21 cellular contexts compared by ENCODE assay signal in genomic region chr6:153084393-153084792, GRCh38. TPM values are rescaled to one million over a fixed set of nuclear protein-coding genes. Genes with fewer than 3 reads are reported as not detected.
DNase-seq lines count a peak whose midpoint lies in the region; ATAC-seq, FAIRE-seq and TF ChIP-seq lines count a peak whose summit lies in the region.
"Had no signal": no experiment of that assay in that cellular context is flagged by ENCODE, and none has a peak within 500 bp of the region (broad histone marks: within the 10 kb centered on the region; RNA-seq: fewer than 3 reads in every experiment).

No MANE protein-coding gene starts in this region.

- DNase-seq in AG08396 (ENCODE audit: low spot score) = peak; percentile 27
- DNase-seq in HT1080 (ENCODE audit: low read depth) = peak; percentile 31
- DNase-seq in GM12878 (ENCODE audit: low read depth, low spot score) = no peak
- DNase-seq in kidney tubule cell (ENCODE audit: low spot score) = peak; percentile 21
- DNase-seq in GM12892 (ENCODE audit: insufficient read length) = no peak
- no peak for DNase-seq in NOMO-1 treated with dmso at 0.1 percent for 144 hours (lab: John Stamatoyannopoulos, UW; ENCODE audit: unreplicated experiment)
- no peak for DNase-seq in activated naive CD4-positive, alpha-beta T cell treated with anti-CD3 and anti-CD28 coated beads, Interleukin-2, amount 50 U/mL, for 72 hours (ENCODE audit: low spot score in 2 of 2)
- DNase-seq: activated CD4-positive, alpha-beta T cell treated with anti-CD3 and anti-CD28 coated beads, Interleukin-2, amount 50 U/mL, for 48 hours; activated naive CD8-positive, alpha-beta T cell treated with anti-CD3 and anti-CD28 coated beads, Interleukin-2, amount 50 U/mL, for 24 hours; DMS153; Kasumi-1; left colon; NCI-H187 treated with DMSO at 0.1 percent for 48 hours; NCI-H510A had no signal

- H3K27ac ChIP-seq in GM12878 (ENCODE audit: control insufficient read depth, insufficient read depth) = no peak overlapping the region
- H3K27ac ChIP-seq: BLaER1 treated with 17β-estradiol and CSF1 and Interleukin-3, amounts not matched to agents 10 nM and 100 nM; hepatocyte; vagina had no signal

- SMC1A ChIA-PET in GM12878 (lab: Charles Lee; ENCODE audit: uncharacterized antibody, unreplicated experiment) = interaction anchor here (1.2 to 2.2 kb wide), 6 partner anchors 9 to 228 kb away, joined by 3 to 10 read pairs (median 4); no protein-coding TSS in a partner anchor

- in situ Hi-C loops in GM12878 (cut with MboI) = no loop called here

- TF ChIP-seq CTCF in GM12878 (IDR thresholded peaks at IDR 0.05 in 2 of 3, conservative IDR thresholded peaks at IDR 0.05 in 1 of 3; ENCODE audit: control insufficient read depth in 2 of 3, extremely low read depth in 1 of 3, insufficient read depth in 1 of 3, low read depth in 3 of 3, low read length in 3 of 3) = peak in 1 of 3 experiments; percentile 3; a peak in 1 of 6 replicates

- no TSS peak for BruUV-seq in GM12878 (replicated peaks; lab: Mats Ljungman, UMichigan)

- TF ChIP-seq EP300 in GM12878 (IDR thresholded peaks at IDR 0.05; ENCODE audit: borderline replicate concordance in 1 of 2, control insufficient read depth in 1 of 2, low read depth in 2 of 2, low read length in 2 of 2) = no peak

- no peak overlapping the region for H3K9ac ChIP-seq in GM12878 (ENCODE audit: control insufficient read depth, insufficient read depth, low read length)
- H3K9ac ChIP-seq: BLaER1 treated with 17β-estradiol and CSF1 and Interleukin-3, amounts not matched to agents 10 nM and 100 nM had no signal

- no peak overlapping the region for H2AFZ ChIP-seq in GM12878 (ENCODE audit: control insufficient read depth, low read depth, low read length)
- H2AFZ ChIP-seq: hepatocyte had no signal

- no peaks in the 10 kb centered on the region for H3K36me3 Mint-ChIP-seq in activated naive CD4-positive, alpha-beta T cell treated with anti-CD3 and anti-CD28 coated beads, Interleukin-2, amount 50 U/mL, for 72 hours

- intact Hi-C loops in GM12878 (cut with micrococcal nuclease; ENCODE audit: unreplicated experiment) = no loop called here

- H4K20me1 ChIP-seq in GM12878 (ENCODE audit: control insufficient read depth, insufficient read depth) = no peaks in the 10 kb centered on the region
- H4K20me1 ChIP-seq: BLaER1 treated with 17β-estradiol and CSF1 and Interleukin-3, amounts not matched to agents 10 nM and 100 nM had no signal

- WGBS in GM12878 (ENCODE audit: insufficient coverage, insufficient replicate concordance, low lambda C conversion rate, missing lambda C conversion rate) = 38% methylated on average over 3 of the region's 3 CpGs

- no peak overlapping the region for H3K4me2 ChIP-seq in GM12878 (ENCODE audit: control insufficient read depth, insufficient read depth)
- H3K4me2 ChIP-seq: hepatocyte had no signal

- no peaks in the 10 kb centered on the region for H3K9me3 ChIP-seq in GM12878 (replicated peaks; ENCODE audit: control insufficient read depth, insufficient read depth, low read length)
- H3K9me3 ChIP-seq: BLaER1 treated with 17β-estradiol and CSF1 and Interleukin-3, amounts not matched to agents 10 nM and 100 nM; vagina had no signal

- RAD21 ChIA-PET in GM12878 (lab: Charles Lee; ENCODE audit: unreplicated experiment) = interaction anchor here (0.9 kb wide), 1 partner anchor 226 kb away, joined by 3 read pairs; no protein-coding TSS in a partner anchor

- no peaks in the 10 kb centered on the region for H3K27me3 ChIP-seq in GM12878 (replicated peaks in 1 of 2; ENCODE audit: control insufficient read depth in 2 of 2, insufficient read depth in 2 of 2, low read length in 1 of 2)
- H3K27me3 ChIP-seq: BLaER1 treated with 17β-estradiol and CSF1 and Interleukin-3, amounts not matched to agents 10 nM and 100 nM; hepatocyte; vagina had no signal

- H3K27ac Mint-ChIP-seq in activated naive CD4-positive, alpha-beta T cell treated with anti-CD3 and anti-CD28 coated beads, Interleukin-2, amount 50 U/mL, for 72 hours = no peak overlapping the region
- H3K27ac Mint-ChIP-seq: activated naive CD8-positive, alpha-beta T cell treated with anti-CD3 and anti-CD28 coated beads, Interleukin-2, amount 50 U/mL, for 24 hours; progenitor cell of endocrine pancreas had no signal

- TF ChIP-seq POLR2A in GM12878 (IDR thresholded peaks at IDR 0.05; ENCODE audit: low read depth, low read length) = no peak
- no peak for TF ChIP-seq POLR2A in GM12892 (IDR thresholded peaks at IDR 0.05; ENCODE audit: low read depth, low read length)

- TF ChIP-seq RAD21 in GM12878 (IDR thresholded peaks at IDR 0.05; ENCODE audit: insufficient read depth, low read depth, low read length) = no peak

- H3K4me3 ChIP-seq in GM12878 = no peak overlapping the region
- H3K4me3 ChIP-seq: BLaER1 treated with 17β-estradiol and CSF1 and Interleukin-3, amounts not matched to agents 10 nM and 100 nM; hepatocyte; vagina had no signal

- FAIRE-seq in GM12878 (lab: Jason Lieb, UNC) = no peak
- FAIRE-seq in GM12892 (lab: Jason Lieb, UNC) = no peak
- FAIRE-seq: colon, TTC549 had no signal

- ATAC-seq in GM12878 (peak; percentile 39; the same call in 2 of the 3 replicates), HG02973 (IDR thresholded peaks at IDR 0.05; ENCODE audit: unreplicated experiment) (no peak)
- no peak for ATAC-seq in activated naive CD4-positive, alpha-beta T cell treated with anti-CD3 and anti-CD28 coated beads, Interleukin-2, amount 50 U/mL, for 72 hours
- ATAC-seq: activated naive CD8-positive, alpha-beta T cell treated with anti-CD3 and anti-CD28 coated beads, Interleukin-2, amount 50 U/mL, for 24 hours had no signal

- no peaks in the 10 kb centered on the region for H3K4me1 ChIP-seq in GM12878 (ENCODE audit: control insufficient read depth, insufficient read depth, low read length)
- H3K4me1 ChIP-seq: vagina had no signal

- no peaks in the 10 kb centered on the region for H3K79me2 ChIP-seq in GM12878 (ENCODE audit: control insufficient read depth, insufficient read depth, low read length)
- H3K79me2 ChIP-seq: hepatocyte had no signal

- H3K9me3 Mint-ChIP-seq in activated naive CD4-positive, alpha-beta T cell treated with anti-CD3 and anti-CD28 coated beads, Interleukin-2, amount 50 U/mL, for 72 hours = no peaks in the 10 kb centered on the region
- H3K9me3 Mint-ChIP-seq: activated naive CD8-positive, alpha-beta T cell treated with anti-CD3 and anti-CD28 coated beads, Interleukin-2, amount 50 U/mL, for 24 hours had no signal

- POLR2A ChIA-PET in GM12878 (lab: Charles Lee) = no interaction called here

- no peaks in the 10 kb centered on the region for H3K36me3 ChIP-seq in GM12878 (ENCODE audit: control insufficient read depth in 2 of 2, insufficient read depth in 2 of 2, low read length in 1 of 2)
- H3K36me3 ChIP-seq: BLaER1 treated with 17β-estradiol and CSF1 and Interleukin-3, amounts not matched to agents 10 nM and 100 nM; vagina had no signal

- CTCF ChIA-PET in GM12878 (lab: Yijun Ruan, JAX) = interaction anchor here (0.7 to 2.0 kb wide), 3 partner anchors 147 to 228 kb away, joined by 3 to 7 read pairs (median 3); no protein-coding TSS in a partner anchor

TF ChIP-seq in GM12878, 131 proteins besides CTCF, POLR2A, EP300 and RAD21:
- TF ChIP-seq CREB1 (IDR thresholded peaks at IDR 0.05; ENCODE audit: low read depth) = no peak
- no peak for TF ChIP-seq GABPA (IDR thresholded peaks at IDR 0.05; ENCODE audit: low read depth)
- TF ChIP-seq SIX5 (IDR thresholded peaks at IDR 0.05; ENCODE audit: low read depth, low read length, severe bottlenecking) = no peak
- TF ChIP-seq TBL1XR1 (IDR thresholded peaks at IDR 0.05; ENCODE audit: low read depth, low read length) = no peak
- no peak for TF ChIP-seq JUND (IDR thresholded peaks at IDR 0.05; ENCODE audit: low read depth, low read length)
- TF ChIP-seq FOXM1 (IDR thresholded peaks at IDR 0.05; ENCODE audit: low read depth, low read length) = no peak
- no peak for TF ChIP-seq BACH1 (IDR thresholded peaks at IDR 0.05; ENCODE audit: borderline replicate concordance)
- TF ChIP-seq HDAC2 (IDR thresholded peaks at IDR 0.05) = no peak

RNA-seq across cellular contexts. Expression of gene RGS17, which starts 46.7 kb away (rescaled TPM):
- total RNA-seq in HT1080 (2014; rRNA removed; shearing (Covaris generic)) = 8.4 and 9.0 TPM in 2 replicates
- polyA plus RNA-seq in HT1080 (2015; cell fraction: cytosol; rRNA removed) = 5.3 and 7.4 TPM in 2 replicates
- 5.0 and 7.2 TPM in 2 replicates for polyA plus RNA-seq in HT1080 (2015; cell fraction: nucleus; rRNA removed)
- total RNA-seq in GM12878 (2013; cell fraction: nucleolus; rRNA removed) = 0.17 TPM in 1 of 2 replicates, not detected in the other
- 0.06 TPM in 1 of 2 replicates, not detected in the other for total RNA-seq in GM12878 (2014; rRNA removed)
- under 0.01 TPM in 1 of 2 replicates, not detected in the other for total RNA-seq in GM12878 (2014; rRNA removed; fragmentation: Illumina TruSeq; extraction: Trizol)
- total RNA-seq in GM12878 (2021) = not detected in 2 replicates
- polyA plus RNA-seq in GM12878 (2011; ENCODE audit: low read depth) = 0.03 TPM
- polyA plus RNA-seq in GM12878 (2011; rRNA removed) = 0.10 and 0.14 TPM in 2 replicates
- 0.03 TPM in 1 of 2 replicates, not detected in the other for polyA plus RNA-seq in GM12878 (2011; cell fraction: cytosol; rRNA removed)
- 0.01 TPM in 1 of 2 replicates, not detected in the other for polyA plus RNA-seq in GM12878 (2011; cell fraction: nucleus; rRNA removed)
- polyA plus RNA-seq in GM12878 (2012) = 0.08 and 0.24 TPM in 2 replicates
- not detected in 2 replicates for polyA plus RNA-seq in GM12878 (2014; fragmentation: Illumina TruSeq; extraction: Trizol)
- under 1 TPM; 0.11 to 0.29 TPM for polyA plus RNA-seq in GM12878 (2014; fragmentation: Nextera tagmentation; extraction: Ambion mirVana)
- polyA plus RNA-seq in GM12878 (2014; rRNA removed) = 0.01 TPM in 1 of 2 replicates, not detected in the other
- polyA plus RNA-seq in GM12878 (2016; fragmentation: Nextera tagmentation; extraction: Ambion mirVana) = under 1 TPM; 0.17 to 0.20 TPM
- polyA minus RNA-seq in GM12878 (2011; rRNA and poly(A)+ RNA removed) = not detected in 2 replicates
- not detected in 2 replicates for polyA minus RNA-seq in GM12878 (2011; cell fraction: cytosol; rRNA and poly(A)+ RNA removed)
- polyA minus RNA-seq in GM12878 (2011; cell fraction: nucleus; rRNA and poly(A)+ RNA removed) = not detected in 2 replicates
- polyA plus RNA-seq in GM12892 (2012; ENCODE audit: missing spikeins) = 0.19 TPM
- not detected for total RNA-seq in activated naive CD4-positive, alpha-beta T cell treated with anti-CD3 and anti-CD28 coated beads, Interleukin-2, amount 50 U/mL, for 72 hours

Comparison
In these comparisons a context has a peak if more than half of its experiments do, and no peak if none do; other contexts are left out.
1. DNase-seq: peak in AG08396 (single experiment), HT1080 (single experiment) and kidney tubule cell (single experiment); none in GM12878 (single experiment), GM12892 (single experiment), NOMO-1 treated with dmso at 0.1 percent for 144 hours (single experiment) and activated naive CD4-positive, alpha-beta T cell treated with anti-CD3 and anti-CD28 coated beads, Interleukin-2, amount 50 U/mL, for 72 hours (0 of 2).